In the genomic region with DNA sequence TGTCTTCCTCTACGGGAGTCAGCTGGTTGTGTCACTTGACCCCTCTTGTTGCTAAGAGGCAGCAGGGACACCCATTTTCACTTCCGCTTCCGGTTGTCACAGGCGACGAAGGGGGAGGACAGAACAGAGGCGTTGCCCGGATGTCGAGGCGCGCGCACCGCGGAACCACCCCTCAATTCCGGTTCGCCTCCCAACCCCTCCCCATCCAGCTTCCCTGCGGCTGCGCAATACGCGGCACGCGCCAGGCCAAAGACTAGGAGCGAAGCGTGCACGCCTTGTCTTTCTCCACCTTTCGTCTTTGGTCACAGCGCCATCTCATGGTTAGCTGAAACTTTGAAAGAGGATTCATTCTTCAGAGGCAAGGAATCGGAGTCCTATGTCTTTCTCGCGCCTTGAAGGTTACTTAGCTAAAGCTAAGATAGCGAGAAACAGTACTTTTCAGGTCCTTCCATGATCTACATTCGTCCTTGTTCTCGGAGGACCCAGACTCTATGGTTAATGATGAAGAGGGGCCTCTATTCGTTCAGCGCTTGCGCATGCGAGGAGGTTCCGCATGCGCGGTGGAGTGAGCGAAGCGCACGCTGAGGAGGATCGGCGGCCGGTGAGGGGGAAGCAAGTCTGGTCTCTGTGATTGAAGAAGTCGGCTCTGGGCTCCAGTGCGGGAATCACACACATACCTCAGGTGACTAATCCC, we compare ENCODE assay signal across 1 cellular context.
TF ChIP-seq lines count a peak whose summit lies in the region.

Gene ATP6V1D, minus strand, starts transcription at position 30 of the 694 bp plus-strand sequence. CDS start 106 bp downstream, outside the sequence.
Gene EIF2S1, plus strand, starts transcription at position 554 of the 694 bp plus-strand sequence. CDS start 4,440 bp downstream, outside the sequence.

TF ChIP-seq in K562, 482 proteins besides CTCF, POLR2A, EP300 and RAD21 (continued from another document and continues in another):
- TF ChIP-seq, protein P1, sequence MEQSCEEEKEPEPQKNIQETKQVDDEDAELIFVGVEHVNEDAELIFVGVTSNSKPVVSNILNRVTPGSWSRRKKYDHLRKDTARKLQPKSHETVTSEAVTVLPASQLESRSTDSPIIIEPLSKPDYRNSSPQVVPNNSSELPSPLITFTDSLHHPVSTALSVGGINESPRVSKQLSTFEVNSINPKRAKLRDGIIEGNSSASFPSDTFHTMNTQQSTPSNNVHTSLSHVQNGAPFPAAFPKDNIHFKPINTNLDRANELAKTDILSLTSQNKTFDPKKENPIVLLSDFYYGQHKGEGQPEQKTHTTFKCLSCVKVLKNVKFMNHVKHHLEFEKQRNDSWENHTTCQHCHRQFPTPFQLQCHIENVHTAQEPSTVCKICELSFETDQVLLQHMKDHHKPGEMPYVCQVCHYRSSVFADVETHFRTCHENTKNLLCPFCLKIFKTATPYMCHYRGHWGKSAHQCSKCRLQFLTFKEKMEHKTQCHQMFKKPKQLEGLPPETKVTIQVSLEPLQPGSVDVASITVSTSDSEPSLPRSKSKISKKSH (CRISPR knock-in tag; IDR thresholded peaks at IDR 0.05): no peak
- TF ChIP-seq GABPA (tag; conservative IDR thresholded peaks at IDR 0.05; ENCODE audit: low read depth): peak; percentile 97
- TF ChIP-seq, protein P2, sequence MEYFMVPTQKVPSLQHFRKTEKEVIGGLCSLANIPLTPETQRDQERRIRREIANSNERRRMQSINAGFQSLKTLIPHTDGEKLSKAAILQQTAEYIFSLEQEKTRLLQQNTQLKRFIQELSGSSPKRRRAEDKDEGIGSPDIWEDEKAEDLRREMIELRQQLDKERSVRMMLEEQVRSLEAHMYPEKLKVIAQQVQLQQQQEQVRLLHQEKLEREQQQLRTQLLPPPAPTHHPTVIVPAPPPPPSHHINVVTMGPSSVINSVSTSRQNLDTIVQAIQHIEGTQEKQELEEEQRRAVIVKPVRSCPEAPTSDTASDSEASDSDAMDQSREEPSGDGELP (CRISPR knock-in tag; IDR thresholded peaks at IDR 0.05; ENCODE audit: borderline replicate concordance): peak; percentile 99
- TF ChIP-seq CTBP1 (IDR thresholded peaks at IDR 0.05; ENCODE audit: borderline replicate concordance): peak; percentile 70; the same call in 1 of the 2 replicates
- TF ChIP-seq MLX (CRISPR knock-in tag; conservative IDR thresholded peaks at IDR 0.05): no peak
- no peak for TF ChIP-seq NKRF (IDR thresholded peaks at IDR 0.05; ENCODE audit: borderline replicate concordance)
- TF ChIP-seq ZBTB8A (IDR thresholded peaks at IDR 0.05; ENCODE audit: partially characterized antibody): no peak
- TF ChIP-seq RBM39 (optimal IDR thresholded peaks at IDR 0.05; ENCODE audit: low read depth, low read length): no peak
- TF ChIP-seq THAP7 (CRISPR knock-in tag; IDR thresholded peaks at IDR 0.05): no peak
- TF ChIP-seq SNIP1 (IDR thresholded peaks at IDR 0.05; ENCODE audit: low read depth): peak; percentile 96
- TF ChIP-seq, protein P3, sequence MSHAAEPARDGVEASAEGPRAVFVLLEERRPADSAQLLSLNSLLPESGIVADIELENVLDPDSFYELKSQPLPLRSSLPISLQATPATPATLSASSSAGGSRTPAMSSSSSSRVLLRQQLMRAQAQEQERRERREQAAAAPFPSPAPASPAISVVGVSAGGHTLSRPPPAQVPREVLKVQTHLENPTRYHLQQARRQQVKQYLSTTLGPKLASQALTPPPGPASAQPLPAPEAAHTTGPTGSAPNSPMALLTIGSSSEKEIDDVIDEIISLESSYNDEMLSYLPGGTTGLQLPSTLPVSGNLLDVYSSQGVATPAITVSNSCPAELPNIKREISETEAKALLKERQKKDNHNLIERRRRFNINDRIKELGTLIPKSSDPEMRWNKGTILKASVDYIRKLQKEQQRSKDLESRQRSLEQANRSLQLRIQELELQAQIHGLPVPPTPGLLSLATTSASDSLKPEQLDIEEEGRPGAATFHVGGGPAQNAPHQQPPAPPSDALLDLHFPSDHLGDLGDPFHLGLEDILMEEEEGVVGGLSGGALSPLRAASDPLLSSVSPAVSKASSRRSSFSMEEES (CRISPR knock-in tag; IDR thresholded peaks at IDR 0.05): no peak
- no peak for TF ChIP-seq CBX8 (IDR thresholded peaks at IDR 0.05; ENCODE audit: borderline replicate concordance, extremely low read depth, low read depth, low read length, poor library complexity, severe bottlenecking)
- TF ChIP-seq TEAD1 (CRISPR knock-in tag; IDR thresholded peaks at IDR 0.05): no peak
- no peak for TF ChIP-seq NCOR1 (IDR thresholded peaks at IDR 0.05)
- peak; percentile 68 for TF ChIP-seq ESRRA (IDR thresholded peaks at IDR 0.05; ENCODE audit: borderline replicate concordance, low read depth)
- no peak for TF ChIP-seq MAFK (IDR thresholded peaks at IDR 0.05; ENCODE audit: low read length)
- no peak for TF ChIP-seq LARP7 (IDR thresholded peaks at IDR 0.05)
- TF ChIP-seq HDAC1 (IDR thresholded peaks at IDR 0.05): peak in 1 of 2 experiments; percentile 88; a peak in 1 of 4 replicates
- TF ChIP-seq BDP1 (IDR thresholded peaks at IDR 0.05; ENCODE audit: insufficient read depth, insufficient read length): no peak
- TF ChIP-seq FOXA1 (IDR thresholded peaks at IDR 0.05; ENCODE audit: borderline replicate concordance): no peak
- TF ChIP-seq HMG20B (CRISPR knock-in tag; IDR thresholded peaks at IDR 0.05): no peak
- peak in 2 of 3 experiments; percentile 14 to 39 for TF ChIP-seq YY1 (IDR thresholded peaks at IDR 0.05; ENCODE audit: borderline replicate concordance in 1 of 3, control insufficient read depth in 1 of 3, extremely low read depth in 1 of 3, insufficient read depth in 3 of 3, insufficient read length in 1 of 3, insufficient replicate concordance in 2 of 3, low read depth in 1 of 3, low read length in 2 of 3)
- no peak for TF ChIP-seq MAFG (tag; conservative IDR thresholded peaks at IDR 0.05)
- TF ChIP-seq POLR2AphosphoS5 (IDR thresholded peaks at IDR 0.05; ENCODE audit: control insufficient read depth, insufficient read depth, low read depth, low read length): peak; percentile 83; the same call in 1 of the 2 replicates
- TF ChIP-seq CREM (IDR thresholded peaks at IDR 0.05; ENCODE audit: low read depth): peak; percentile 68
- TF ChIP-seq ZNF212 (CRISPR knock-in tag; IDR thresholded peaks at IDR 0.05): 0 out of 2 replicates have a peak, but pooled peaks have one; percentile 8
- no peak for TF ChIP-seq ZNF398 (CRISPR knock-in tag; IDR thresholded peaks at IDR 0.05)
- TF ChIP-seq ZNF57 (CRISPR knock-in tag; IDR thresholded peaks at IDR 0.05): no peak
- TF ChIP-seq ZNF592 (IDR thresholded peaks at IDR 0.05): no peak
- no peak for TF ChIP-seq CHD1 (IDR thresholded peaks at IDR 0.05; ENCODE audit: low read length)
- no peak for TF ChIP-seq HMGN3 (IDR thresholded peaks at IDR 0.05; ENCODE audit: borderline replicate concordance, extremely low read depth, insufficient read length, low read depth, low read length)
- no peak for TF ChIP-seq ZNF174 (CRISPR knock-in tag; IDR thresholded peaks at IDR 0.05)
- TF ChIP-seq ZNF668 (CRISPR knock-in tag; IDR thresholded peaks at IDR 0.05): no peak
- TF ChIP-seq SRSF1 (IDR thresholded peaks at IDR 0.05; ENCODE audit: low read depth, low read length): no peak
- TF ChIP-seq ZNF561 (CRISPR knock-in tag; conservative IDR thresholded peaks at IDR 0.05): no peak
- peak; percentile 18; the same call in 1 of the 2 replicates for TF ChIP-seq STAT6 (CRISPR knock-in tag; IDR thresholded peaks at IDR 0.05)
